ENCODE assay signal across 1 cellular context in the genomic region with DNA sequence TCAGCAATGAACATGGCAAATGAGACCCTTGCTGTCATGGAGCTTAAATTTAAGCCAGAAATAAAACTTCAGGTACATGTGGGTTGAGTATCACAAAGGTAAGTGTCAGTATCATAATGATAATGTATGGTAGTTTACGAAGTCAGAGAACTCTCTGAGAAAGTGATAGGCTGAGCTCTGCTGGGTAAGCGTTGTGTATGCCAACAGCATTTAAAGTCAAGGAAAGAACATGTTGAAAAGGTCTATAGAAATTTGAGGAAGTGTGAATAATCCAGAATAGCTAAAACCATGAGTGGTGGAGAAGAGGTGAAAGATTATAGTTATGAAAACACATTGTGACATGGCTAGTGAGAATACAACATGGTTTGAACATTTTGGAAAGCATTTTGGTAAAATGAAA.
TF ChIP-seq lines count a peak whose summit lies in the region.

No MANE protein-coding gene starts in this region.

TF ChIP-seq in GM12878, 131 proteins besides CTCF, POLR2A, EP300 and RAD21 (continued from another document):
- no peak for TF ChIP-seq STAT1 (conservative IDR thresholded peaks at IDR 0.05)
- no peak for TF ChIP-seq CREM (IDR thresholded peaks at IDR 0.05; ENCODE audit: low read depth)
- TF ChIP-seq SRF (IDR thresholded peaks at IDR 0.05; ENCODE audit: low read depth in 2 of 2, low read length in 2 of 2) = no peak
- no peak for TF ChIP-seq KLF5 (IDR thresholded peaks at IDR 0.05; ENCODE audit: partially characterized antibody)
- no peak for TF ChIP-seq WRNIP1 (IDR thresholded peaks at IDR 0.05; ENCODE audit: borderline replicate concordance, low read depth, low read length)
- TF ChIP-seq HDGF (IDR thresholded peaks at IDR 0.05) = no peak
- TF ChIP-seq, protein P1, sequence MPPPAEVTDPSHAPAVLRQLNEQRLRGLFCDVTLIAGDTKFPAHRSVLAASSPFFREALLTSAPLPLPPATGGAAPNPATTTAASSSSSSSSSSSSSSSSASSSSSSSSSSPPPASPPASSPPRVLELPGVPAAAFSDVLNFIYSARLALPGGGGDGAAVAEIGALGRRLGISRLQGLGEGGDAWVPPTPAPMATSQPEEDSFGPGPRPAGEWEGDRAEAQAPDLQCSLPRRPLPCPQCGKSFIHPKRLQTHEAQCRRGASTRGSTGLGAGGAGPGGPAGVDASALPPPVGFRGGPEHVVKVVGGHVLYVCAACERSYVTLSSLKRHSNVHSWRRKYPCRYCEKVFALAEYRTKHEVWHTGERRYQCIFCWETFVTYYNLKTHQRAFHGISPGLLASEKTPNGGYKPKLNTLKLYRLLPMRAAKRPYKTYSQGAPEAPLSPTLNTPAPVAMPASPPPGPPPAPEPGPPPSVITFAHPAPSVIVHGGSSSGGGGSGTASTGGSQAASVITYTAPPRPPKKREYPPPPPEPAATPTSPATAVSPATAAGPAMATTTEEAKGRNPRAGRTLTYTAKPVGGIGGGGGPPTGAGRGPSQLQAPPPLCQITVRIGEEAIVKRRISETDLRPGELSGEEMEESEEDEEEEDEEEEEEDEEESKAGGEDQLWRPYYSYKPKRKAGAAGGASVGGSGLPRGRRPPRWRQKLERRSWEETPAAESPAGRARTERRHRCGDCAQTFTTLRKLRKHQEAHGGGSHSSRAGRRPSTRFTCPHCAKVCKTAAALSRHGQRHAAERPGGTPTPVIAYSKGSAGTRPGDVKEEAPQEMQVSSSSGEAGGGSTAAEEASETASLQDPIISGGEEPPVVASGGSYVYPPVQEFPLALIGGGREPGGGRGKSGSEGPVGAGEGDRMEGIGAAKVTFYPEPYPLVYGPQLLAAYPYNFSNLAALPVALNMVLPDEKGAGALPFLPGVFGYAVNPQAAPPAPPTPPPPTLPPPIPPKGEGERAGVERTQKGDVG (CRISPR knock-in tag; IDR thresholded peaks at IDR 0.05) = no peak
- TF ChIP-seq NRF1 (conservative IDR thresholded peaks at IDR 0.05; ENCODE audit: low read depth, low read length) = no peak
- no peak for TF ChIP-seq NBN (IDR thresholded peaks at IDR 0.05)
- no peak for TF ChIP-seq TCF7 (IDR thresholded peaks at IDR 0.05; ENCODE audit: borderline replicate concordance)
- 0 out of 2 replicates have a peak, but pooled peaks have one; percentile 2 for TF ChIP-seq NFIC (IDR thresholded peaks at IDR 0.05; ENCODE audit: low read depth, low read length)
- no peak for TF ChIP-seq GABPA (IDR thresholded peaks at IDR 0.05; ENCODE audit: low read depth)
- TF ChIP-seq NFXL1 (IDR thresholded peaks at IDR 0.05; ENCODE audit: borderline replicate concordance) = no peak
- TF ChIP-seq, protein P2, sequence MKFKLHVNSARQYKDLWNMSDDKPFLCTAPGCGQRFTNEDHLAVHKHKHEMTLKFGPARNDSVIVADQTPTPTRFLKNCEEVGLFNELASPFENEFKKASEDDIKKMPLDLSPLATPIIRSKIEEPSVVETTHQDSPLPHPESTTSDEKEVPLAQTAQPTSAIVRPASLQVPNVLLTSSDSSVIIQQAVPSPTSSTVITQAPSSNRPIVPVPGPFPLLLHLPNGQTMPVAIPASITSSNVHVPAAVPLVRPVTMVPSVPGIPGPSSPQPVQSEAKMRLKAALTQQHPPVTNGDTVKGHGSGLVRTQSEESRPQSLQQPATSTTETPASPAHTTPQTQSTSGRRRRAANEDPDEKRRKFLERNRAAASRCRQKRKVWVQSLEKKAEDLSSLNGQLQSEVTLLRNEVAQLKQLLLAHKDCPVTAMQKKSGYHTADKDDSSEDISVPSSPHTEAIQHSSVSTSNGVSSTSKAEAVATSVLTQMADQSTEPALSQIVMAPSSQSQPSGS (IDR thresholded peaks at IDR 0.05; ENCODE audit: low read length) = no peak; the same call in 1 of the 2 replicates
- no peak for TF ChIP-seq LARP7 (IDR thresholded peaks at IDR 0.05)
- no peak for TF ChIP-seq KDM1A (IDR thresholded peaks at IDR 0.05; ENCODE audit: borderline replicate concordance)
- TF ChIP-seq MTA2 (IDR thresholded peaks at IDR 0.05; ENCODE audit: low read depth) = no peak; the same call in 1 of the 2 replicates
- TF ChIP-seq, protein P3, sequence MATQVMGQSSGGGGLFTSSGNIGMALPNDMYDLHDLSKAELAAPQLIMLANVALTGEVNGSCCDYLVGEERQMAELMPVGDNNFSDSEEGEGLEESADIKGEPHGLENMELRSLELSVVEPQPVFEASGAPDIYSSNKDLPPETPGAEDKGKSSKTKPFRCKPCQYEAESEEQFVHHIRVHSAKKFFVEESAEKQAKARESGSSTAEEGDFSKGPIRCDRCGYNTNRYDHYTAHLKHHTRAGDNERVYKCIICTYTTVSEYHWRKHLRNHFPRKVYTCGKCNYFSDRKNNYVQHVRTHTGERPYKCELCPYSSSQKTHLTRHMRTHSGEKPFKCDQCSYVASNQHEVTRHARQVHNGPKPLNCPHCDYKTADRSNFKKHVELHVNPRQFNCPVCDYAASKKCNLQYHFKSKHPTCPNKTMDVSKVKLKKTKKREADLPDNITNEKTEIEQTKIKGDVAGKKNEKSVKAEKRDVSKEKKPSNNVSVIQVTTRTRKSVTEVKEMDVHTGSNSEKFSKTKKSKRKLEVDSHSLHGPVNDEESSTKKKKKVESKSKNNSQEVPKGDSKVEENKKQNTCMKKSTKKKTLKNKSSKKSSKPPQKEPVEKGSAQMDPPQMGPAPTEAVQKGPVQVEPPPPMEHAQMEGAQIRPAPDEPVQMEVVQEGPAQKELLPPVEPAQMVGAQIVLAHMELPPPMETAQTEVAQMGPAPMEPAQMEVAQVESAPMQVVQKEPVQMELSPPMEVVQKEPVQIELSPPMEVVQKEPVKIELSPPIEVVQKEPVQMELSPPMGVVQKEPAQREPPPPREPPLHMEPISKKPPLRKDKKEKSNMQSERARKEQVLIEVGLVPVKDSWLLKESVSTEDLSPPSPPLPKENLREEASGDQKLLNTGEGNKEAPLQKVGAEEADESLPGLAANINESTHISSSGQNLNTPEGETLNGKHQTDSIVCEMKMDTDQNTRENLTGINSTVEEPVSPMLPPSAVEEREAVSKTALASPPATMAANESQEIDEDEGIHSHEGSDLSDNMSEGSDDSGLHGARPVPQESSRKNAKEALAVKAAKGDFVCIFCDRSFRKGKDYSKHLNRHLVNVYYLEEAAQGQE (IDR thresholded peaks at IDR 0.05; ENCODE audit: low read depth, low read length) = no peak
- no peak for TF ChIP-seq ZNF24 (IDR thresholded peaks at IDR 0.05)
- no peak for TF ChIP-seq BCL11A (IDR thresholded peaks at IDR 0.05; ENCODE audit: low read depth, low read length)
- peak; percentile 65 to 69; a peak in 3 of 4 replicates for TF ChIP-seq IKZF2 (IDR thresholded peaks at IDR 0.05)
- TF ChIP-seq, protein P4, sequence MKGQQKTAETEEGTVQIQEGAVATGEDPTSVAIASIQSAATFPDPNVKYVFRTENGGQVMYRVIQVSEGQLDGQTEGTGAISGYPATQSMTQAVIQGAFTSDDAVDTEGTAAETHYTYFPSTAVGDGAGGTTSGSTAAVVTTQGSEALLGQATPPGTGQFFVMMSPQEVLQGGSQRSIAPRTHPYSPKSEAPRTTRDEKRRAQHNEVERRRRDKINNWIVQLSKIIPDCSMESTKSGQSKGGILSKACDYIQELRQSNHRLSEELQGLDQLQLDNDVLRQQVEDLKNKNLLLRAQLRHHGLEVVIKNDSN (IDR thresholded peaks at IDR 0.05; ENCODE audit: borderline replicate concordance, extremely low read length, insufficient read depth, low read depth, low read length) = no peak
- no peak for TF ChIP-seq PML (IDR thresholded peaks at IDR 0.05; ENCODE audit: low read length)
- TF ChIP-seq BHLHE40 (IDR thresholded peaks at IDR 0.05; ENCODE audit: borderline replicate concordance in 1 of 2, low read depth in 2 of 2, low read length in 1 of 2) = no peak
- TF ChIP-seq, protein P5, sequence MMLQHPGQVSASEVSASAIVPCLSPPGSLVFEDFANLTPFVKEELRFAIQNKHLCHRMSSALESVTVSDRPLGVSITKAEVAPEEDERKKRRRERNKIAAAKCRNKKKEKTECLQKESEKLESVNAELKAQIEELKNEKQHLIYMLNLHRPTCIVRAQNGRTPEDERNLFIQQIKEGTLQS (IDR thresholded peaks at IDR 0.05; ENCODE audit: borderline replicate concordance, extremely low read depth, low read depth, low read length) = no peak
- TF ChIP-seq, protein P6, sequence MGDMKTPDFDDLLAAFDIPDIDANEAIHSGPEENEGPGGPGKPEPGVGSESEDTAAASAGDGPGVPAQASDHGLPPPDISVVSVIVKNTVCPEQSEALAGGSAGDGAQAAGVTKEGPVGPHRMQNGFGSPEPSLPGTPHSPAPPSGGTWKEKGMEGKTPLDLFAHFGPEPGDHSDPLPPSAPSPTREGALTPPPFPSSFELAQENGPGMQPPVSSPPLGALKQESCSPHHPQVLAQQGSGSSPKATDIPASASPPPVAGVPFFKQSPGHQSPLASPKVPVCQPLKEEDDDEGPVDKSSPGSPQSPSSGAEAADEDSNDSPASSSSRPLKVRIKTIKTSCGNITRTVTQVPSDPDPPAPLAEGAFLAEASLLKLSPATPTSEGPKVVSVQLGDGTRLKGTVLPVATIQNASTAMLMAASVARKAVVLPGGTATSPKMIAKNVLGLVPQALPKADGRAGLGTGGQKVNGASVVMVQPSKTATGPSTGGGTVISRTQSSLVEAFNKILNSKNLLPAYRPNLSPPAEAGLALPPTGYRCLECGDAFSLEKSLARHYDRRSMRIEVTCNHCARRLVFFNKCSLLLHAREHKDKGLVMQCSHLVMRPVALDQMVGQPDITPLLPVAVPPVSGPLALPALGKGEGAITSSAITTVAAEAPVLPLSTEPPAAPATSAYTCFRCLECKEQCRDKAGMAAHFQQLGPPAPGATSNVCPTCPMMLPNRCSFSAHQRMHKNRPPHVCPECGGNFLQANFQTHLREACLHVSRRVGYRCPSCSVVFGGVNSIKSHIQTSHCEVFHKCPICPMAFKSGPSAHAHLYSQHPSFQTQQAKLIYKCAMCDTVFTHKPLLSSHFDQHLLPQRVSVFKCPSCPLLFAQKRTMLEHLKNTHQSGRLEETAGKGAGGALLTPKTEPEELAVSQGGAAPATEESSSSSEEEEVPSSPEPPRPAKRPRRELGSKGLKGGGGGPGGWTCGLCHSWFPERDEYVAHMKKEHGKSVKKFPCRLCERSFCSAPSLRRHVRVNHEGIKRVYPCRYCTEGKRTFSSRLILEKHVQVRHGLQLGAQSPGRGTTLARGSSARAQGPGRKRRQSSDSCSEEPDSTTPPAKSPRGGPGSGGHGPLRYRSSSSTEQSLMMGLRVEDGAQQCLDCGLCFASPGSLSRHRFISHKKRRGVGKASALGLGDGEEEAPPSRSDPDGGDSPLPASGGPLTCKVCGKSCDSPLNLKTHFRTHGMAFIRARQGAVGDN (IDR thresholded peaks at IDR 0.05) = no peak
- TF ChIP-seq RB1 (IDR thresholded peaks at IDR 0.05; ENCODE audit: borderline replicate concordance) = no peak
- TF ChIP-seq FOXM1 (IDR thresholded peaks at IDR 0.05; ENCODE audit: low read depth, low read length) = no peak
- no peak for TF ChIP-seq ZNF622 (IDR thresholded peaks at IDR 0.05)
- 0 out of 2 replicates have a peak, but pooled peaks have one; percentile 15 for TF ChIP-seq SMARCA5 (IDR thresholded peaks at IDR 0.05)
- TF ChIP-seq CHD2 (IDR thresholded peaks at IDR 0.05; ENCODE audit: borderline replicate concordance, low read depth, low read length) = no peak; the same call in 1 of the 2 replicates
- 0 out of 2 replicates have a peak, but pooled peaks have one; percentile 38 for TF ChIP-seq EED (IDR thresholded peaks at IDR 0.05; ENCODE audit: low read depth)
- TF ChIP-seq, protein P7, sequence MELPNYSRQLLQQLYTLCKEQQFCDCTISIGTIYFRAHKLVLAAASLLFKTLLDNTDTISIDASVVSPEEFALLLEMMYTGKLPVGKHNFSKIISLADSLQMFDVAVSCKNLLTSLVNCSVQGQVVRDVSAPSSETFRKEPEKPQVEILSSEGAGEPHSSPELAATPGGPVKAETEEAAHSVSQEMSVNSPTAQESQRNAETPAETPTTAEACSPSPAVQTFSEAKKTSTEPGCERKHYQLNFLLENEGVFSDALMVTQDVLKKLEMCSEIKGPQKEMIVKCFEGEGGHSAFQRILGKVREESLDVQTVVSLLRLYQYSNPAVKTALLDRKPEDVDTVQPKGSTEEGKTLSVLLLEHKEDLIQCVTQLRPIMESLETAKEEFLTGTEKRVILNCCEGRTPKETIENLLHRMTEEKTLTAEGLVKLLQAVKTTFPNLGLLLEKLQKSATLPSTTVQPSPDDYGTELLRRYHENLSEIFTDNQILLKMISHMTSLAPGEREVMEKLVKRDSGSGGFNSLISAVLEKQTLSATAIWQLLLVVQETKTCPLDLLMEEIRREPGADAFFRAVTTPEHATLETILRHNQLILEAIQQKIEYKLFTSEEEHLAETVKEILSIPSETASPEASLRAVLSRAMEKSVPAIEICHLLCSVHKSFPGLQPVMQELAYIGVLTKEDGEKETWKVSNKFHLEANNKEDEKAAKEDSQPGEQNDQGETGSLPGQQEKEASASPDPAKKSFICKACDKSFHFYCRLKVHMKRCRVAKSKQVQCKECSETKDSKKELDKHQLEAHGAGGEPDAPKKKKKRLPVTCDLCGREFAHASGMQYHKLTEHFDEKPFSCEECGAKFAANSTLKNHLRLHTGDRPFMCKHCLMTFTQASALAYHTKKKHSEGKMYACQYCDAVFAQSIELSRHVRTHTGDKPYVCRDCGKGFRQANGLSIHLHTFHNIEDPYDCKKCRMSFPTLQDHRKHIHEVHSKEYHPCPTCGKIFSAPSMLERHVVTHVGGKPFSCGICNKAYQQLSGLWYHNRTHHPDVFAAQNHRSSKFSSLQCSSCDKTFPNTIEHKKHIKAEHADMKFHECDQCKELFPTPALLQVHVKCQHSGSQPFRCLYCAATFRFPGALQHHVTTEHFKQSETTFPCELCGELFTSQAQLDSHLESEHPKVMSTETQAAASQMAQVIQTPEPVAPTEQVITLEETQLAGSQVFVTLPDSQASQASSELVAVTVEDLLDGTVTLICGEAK (IDR thresholded peaks at IDR 0.05; ENCODE audit: borderline replicate concordance) = no peak
